Comparison of ENCODE assay signal across 2 cellular contexts in the genomic region with DNA sequence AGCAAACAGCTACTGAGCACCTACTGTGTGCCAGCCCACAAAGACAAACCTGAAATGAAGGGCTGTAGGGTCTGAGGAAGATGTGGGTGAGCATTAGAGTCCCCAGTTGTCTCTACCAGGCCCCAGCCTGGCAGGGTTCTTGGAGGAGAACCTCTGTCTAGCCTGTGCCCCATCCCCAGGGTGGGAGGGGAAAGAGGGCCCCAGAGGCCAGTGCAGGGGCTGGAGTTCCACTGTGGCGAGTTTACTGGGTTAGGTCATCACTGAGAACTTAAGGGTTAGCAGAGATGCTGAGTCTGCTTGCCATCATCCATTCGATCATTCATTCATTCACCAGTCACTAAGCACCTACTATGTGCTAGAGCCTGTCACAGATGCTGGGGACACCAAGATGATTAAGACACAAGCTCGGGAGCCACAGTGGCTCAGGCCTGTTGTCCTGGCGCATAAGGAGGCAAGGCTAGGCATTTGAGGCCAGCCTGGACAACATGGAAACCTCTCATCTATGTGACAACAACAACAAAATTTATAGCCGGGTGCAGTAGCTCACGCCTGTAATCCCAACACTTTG.
TF ChIP-seq lines count a peak whose summit lies in the region.

No MANE protein-coding gene starts in this region.

TF ChIP-seq in A549, 52 proteins besides CTCF, POLR2A, EP300 and RAD21 (continued from another document):
- TF ChIP-seq HOXB13 (CRISPR knock-in tag; IDR thresholded peaks at IDR 0.05; ENCODE audit: low read depth): peak; percentile 37; the same call in 1 of the 2 replicates
- TF ChIP-seq RFX5 (IDR thresholded peaks at IDR 0.05): no peak; the same call in 1 of the 2 replicates
- no peak for TF ChIP-seq SREBF2 (IDR thresholded peaks at IDR 0.05)
- no peak for TF ChIP-seq PHF8 (IDR thresholded peaks at IDR 0.05; ENCODE audit: borderline replicate concordance, low read depth)
- TF ChIP-seq, protein P1, sequence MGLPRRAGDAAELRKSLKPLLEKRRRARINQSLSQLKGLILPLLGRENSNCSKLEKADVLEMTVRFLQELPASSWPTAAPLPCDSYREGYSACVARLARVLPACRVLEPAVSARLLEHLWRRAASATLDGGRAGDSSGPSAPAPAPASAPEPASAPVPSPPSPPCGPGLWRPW (IDR thresholded peaks at IDR 0.05): no peak

TF ChIP-seq in HEK293T, 16 proteins besides CTCF, POLR2A, EP300 and RAD21 (continued from another document):
- TF ChIP-seq BHLHE40 (IDR thresholded peaks at IDR 0.05; ENCODE audit: borderline replicate concordance): no peak
- TF ChIP-seq, protein P2, sequence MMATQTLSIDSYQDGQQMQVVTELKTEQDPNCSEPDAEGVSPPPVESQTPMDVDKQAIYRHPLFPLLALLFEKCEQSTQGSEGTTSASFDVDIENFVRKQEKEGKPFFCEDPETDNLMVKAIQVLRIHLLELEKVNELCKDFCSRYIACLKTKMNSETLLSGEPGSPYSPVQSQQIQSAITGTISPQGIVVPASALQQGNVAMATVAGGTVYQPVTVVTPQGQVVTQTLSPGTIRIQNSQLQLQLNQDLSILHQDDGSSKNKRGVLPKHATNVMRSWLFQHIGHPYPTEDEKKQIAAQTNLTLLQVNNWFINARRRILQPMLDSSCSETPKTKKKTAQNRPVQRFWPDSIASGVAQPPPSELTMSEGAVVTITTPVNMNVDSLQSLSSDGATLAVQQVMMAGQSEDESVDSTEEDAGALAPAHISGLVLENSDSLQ (IDR thresholded peaks at IDR 0.05): no peak
- no peak for TF ChIP-seq SP1 (IDR thresholded peaks at IDR 0.05)
- TF ChIP-seq TARDBP (IDR thresholded peaks at IDR 0.05): no peak
- TF ChIP-seq NFRKB (IDR thresholded peaks at IDR 0.05): no peak
- no peak for TF ChIP-seq SUZ12 (IDR thresholded peaks at IDR 0.05)
- TF ChIP-seq ZNF384 (IDR thresholded peaks at IDR 0.05): no peak
- no peak for TF ChIP-seq L3MBTL2 (conservative IDR thresholded peaks at IDR 0.05)
- TF ChIP-seq FOXM1 (IDR thresholded peaks at IDR 0.05; ENCODE audit: borderline replicate concordance): no peak
